ENCODE assay signal across 19 cellular contexts in genomic region chr2:128595763-128596452, GRCh38.
DNase-seq lines count a peak whose midpoint lies in the region; ATAC-seq, FAIRE-seq and TF ChIP-seq lines count a peak whose summit lies in the region.
"Had no signal": no experiment of that assay in that cellular context is flagged by ENCODE, and none has a peak within 500 bp of the region (broad histone marks: within the 10 kb centered on the region; RNA-seq: fewer than 3 reads in every experiment).

No MANE protein-coding gene starts in this region.

- H3K4ac ChIP-seq in H9 (ENCODE audit: low read depth, low read length) = no peak overlapping the region

- H3K9me3 Mint-ChIP-seq in H9 = no peaks in the 10 kb centered on the region

- H3K27me3 ChIP-seq in H9 (ENCODE audit: insufficient read depth, low read length) (no peaks in the 10 kb centered on the region), HepG2 (ENCODE audit: control insufficient read depth in 1 of 2, insufficient read depth in 2 of 2, low read length in 2 of 2) (peaks cover 6 to 38% of the 10 kb centered on the region in 2 experiments; a peak in 4 of 5 replicates)

- no peak overlapping the region for H3K18ac ChIP-seq in H9 (ENCODE audit: insufficient read length, low read depth, low read length)

- POLR2A ChIA-PET in HepG2 (lab: Yijun Ruan, JAX) = no interaction called here

- TF ChIP-seq EP300 in HepG2 (IDR thresholded peaks at IDR 0.05; ENCODE audit: low read depth in 2 of 2, low read length in 2 of 2) (no peak), HepG2 (CRISPR knock-in tag; IDR thresholded peaks at IDR 0.05; ENCODE audit: borderline replicate concordance) (no peak)

- H3K27ac ChIP-seq in H9 (ENCODE audit: insufficient read length, low read depth, low read length) = no peak overlapping the region
- H3K27ac ChIP-seq in HepG2 (ENCODE audit: extremely low read length, insufficient read depth, low read length) = no peak overlapping the region
- H3K27ac ChIP-seq: HL-60, PC-9 had no signal

- H3K4me3 Mint-ChIP-seq in H9 = no peak overlapping the region
- H3K4me3 Mint-ChIP-seq: CD4-positive, CD25-positive, alpha-beta regulatory T cell had no signal

- CTCF ChIA-PET in HepG2 (lab: Yijun Ruan, JAX; ENCODE audit: low intra/inter-chr PET ratio, low total read pairs) = no interaction called here

- H2AK5ac ChIP-seq in H9 (ENCODE audit: insufficient read length, low read length) = no peak overlapping the region

- H3K4me1 ChIP-seq in H9 (ENCODE audit: insufficient read depth, low read length) (no peaks in the 10 kb centered on the region), HepG2 (ENCODE audit: insufficient read depth, low read length) (peaks cover 28% of the 10 kb centered on the region)

- intact Hi-C loops in HepG2 (cut with micrococcal nuclease; ENCODE audit: unreplicated experiment) (no loop called here), sciatic nerve (cut with DNase I) (no loop called here)

- no peaks in the 10 kb centered on the region for H4K20me1 ChIP-seq in H9 (ENCODE audit: control insufficient read depth, insufficient read depth, insufficient read length)
- H4K20me1 ChIP-seq in HepG2 (ENCODE audit: insufficient read depth, low read length) = no peaks in the 10 kb centered on the region

- ATAC-seq in HepG2 (no peak), sciatic nerve (no peak), HG02588 (IDR thresholded peaks at IDR 0.05; ENCODE audit: unreplicated experiment) (no peak), HG03135 (IDR thresholded peaks at IDR 0.05; ENCODE audit: unreplicated experiment) (no peak), HG03025 (IDR thresholded peaks at IDR 0.05; ENCODE audit: low FRiP score, unreplicated experiment) (no peak)
- ATAC-seq: GM12878 had no signal

- no peaks in the 10 kb centered on the region for H3K36me3 Mint-ChIP-seq in H9 (ENCODE audit: insufficient read depth in 1 of 3, low read depth in 3 of 3)
- H3K36me3 Mint-ChIP-seq: CD4-positive, CD25-positive, alpha-beta regulatory T cell had no signal

- FAIRE-seq in HepG2 (lab: Jason Lieb, UNC) = no peak
- FAIRE-seq: A204.1, GM12878, GM18507 had no signal

- no peaks in the 10 kb centered on the region for H3K79me1 ChIP-seq in H9 (ENCODE audit: insufficient read depth, low read depth, low read length, poor library complexity, severe bottlenecking)

- H3K27me3 Mint-ChIP-seq in H9 (ENCODE audit: low read depth) = no peaks in the 10 kb centered on the region; the same call in 1 of the 2 replicates
- H3K27me3 Mint-ChIP-seq: CD4-positive, CD25-positive, alpha-beta regulatory T cell had no signal

- H2BK12ac ChIP-seq in H9 (ENCODE audit: insufficient read length, low read depth, low read length) = no peak overlapping the region

- no peaks in the 10 kb centered on the region for H3K79me2 ChIP-seq in H9 (ENCODE audit: insufficient read depth, low read length)
- no peaks in the 10 kb centered on the region for H3K79me2 ChIP-seq in HepG2 (ENCODE audit: insufficient read depth, low read length)

- peak; percentile 38 for DNase-seq in activated CD8-positive, alpha-beta memory T cell treated with anti-CD3 and anti-CD28 coated beads for 24 hours
- DNase-seq in activated CD8-positive, alpha-beta memory T cell treated with anti-CD3 and anti-CD28 coated beads, Interleukin-2, amount 50 U/mL, for 4 hours = no peak
- DNase-seq in H9 (peak; percentile 17), HepG2 (ENCODE audit: low spot score) (no peak), sciatic nerve (ENCODE audit: low spot score) (peak; percentile 47)
- DNase-seq: CD4-positive, CD25-positive, alpha-beta regulatory T cell; DMS79; HCEC 1CT; KBM-7; NCI-H1048; NCI-H226; PC-9 had no signal

- in situ Hi-C loops in HepG2 (cut with HindIII; ENCODE audit: extremely low pct_ligation_motif_present, low pct_unique_long_range_greater_than_20kb) = no loop called here

- TF ChIP-seq POLR2A in HepG2 (IDR thresholded peaks at IDR 0.05; ENCODE audit: insufficient read depth in 1 of 2, low read depth in 2 of 2, low read length in 2 of 2) = no peak

- TF ChIP-seq CTCF in H9 (conservative IDR thresholded peaks at IDR 0.05) = no peak
- no peak for TF ChIP-seq CTCF in HepG2 (CRISPR knock-in tag; IDR thresholded peaks at IDR 0.05)

- H3K36me3 ChIP-seq in HepG2 (replicated peaks in 1 of 2; ENCODE audit: control insufficient read depth in 1 of 2, insufficient read depth in 2 of 2, low read length in 2 of 2) = no peaks in the 10 kb centered on the region

- no peak overlapping the region; the same call in 1 of the 2 replicates for H3K14ac ChIP-seq in H9 (ENCODE audit: insufficient read depth, low read length)

- no peak overlapping the region for H3T11ph ChIP-seq in H9 (ENCODE audit: low read length)

- H3K9ac ChIP-seq in H9 (ENCODE audit: extremely low read depth, insufficient read length, low read length) (no peak overlapping the region), HepG2 (ENCODE audit: insufficient read depth, low read depth, low read length) (no peak overlapping the region)

- H3K56ac ChIP-seq in H9 (ENCODE audit: insufficient read length, low read depth, low read length) = no peak overlapping the region

- peak overlapping the region in 1 of 3 experiments; percentile 73; a peak in 1 of 6 replicates for H3K4me3 ChIP-seq in HepG2 (replicated peaks in 1 of 3; ENCODE audit: insufficient read depth in 1 of 3, low read depth in 2 of 3, low read length in 3 of 3)
- H3K4me3 ChIP-seq: GM12878, PC-9 had no signal

- H4K8ac ChIP-seq in H9 (replicated peaks; ENCODE audit: insufficient read length, low read depth, low read length) = no peak overlapping the region

- H3K9me3 ChIP-seq in H9 (ENCODE audit: control insufficient read depth, low read depth, low read length) (no peaks in the 10 kb centered on the region), HepG2 (ENCODE audit: low read length) (no peaks in the 10 kb centered on the region)

- H2AFZ ChIP-seq in H9 (ENCODE audit: low read length) (no peak overlapping the region), HepG2 (ENCODE audit: low read length) (no peak overlapping the region)
- H2AFZ ChIP-seq: PC-9 had no signal

- no TSS peak for BruUV-seq in HepG2 (replicated peaks; lab: Mats Ljungman, UMichigan)

- no peak overlapping the region for H3K4me2 ChIP-seq in H9 (ENCODE audit: insufficient read depth, insufficient read length, low read length)
- peak overlapping the region; percentile 97; the same call in 1 of the 2 replicates for H3K4me2 ChIP-seq in HepG2 (ENCODE audit: low read depth, low read length)
- H3K4me2 ChIP-seq: PC-9 had no signal

- no peak overlapping the region for H4K91ac ChIP-seq in H9 (ENCODE audit: insufficient read length, low read depth, low read length)

- H2BK120ac ChIP-seq in H9 (ENCODE audit: low read depth, low read length, poor library complexity, severe bottlenecking) = no peak overlapping the region

- H3K27ac Mint-ChIP-seq in H9 = no peak overlapping the region
- H3K27ac Mint-ChIP-seq: CD4-positive, CD25-positive, alpha-beta regulatory T cell had no signal

- H2BK20ac ChIP-seq in H9 (ENCODE audit: low read depth, low read length, poor library complexity, severe bottlenecking) = no peak overlapping the region

- H4K5ac ChIP-seq in H9 (ENCODE audit: insufficient read length, low read depth, low read length) = no peak overlapping the region

- H3K23me2 ChIP-seq in H9 (ENCODE audit: insufficient read length, low read depth, low read length, poor library complexity, severe bottlenecking) = no peaks in the 10 kb centered on the region

- no peak overlapping the region for H3K23ac ChIP-seq in H9 (ENCODE audit: insufficient read length, low read depth, low read length)

- H3K4me1 Mint-ChIP-seq in H9 = peaks cover 5 to 10% of the 10 kb centered on the region in 2 experiments
- H3K4me1 Mint-ChIP-seq: CD4-positive, CD25-positive, alpha-beta regulatory T cell had no signal

- no peak for TF ChIP-seq RAD21 in HepG2 (CRISPR knock-in tag; IDR thresholded peaks at IDR 0.05)

- no peak overlapping the region for H2BK5ac ChIP-seq in H9 (ENCODE audit: insufficient read length, low read length)

- H2BK15ac ChIP-seq in H9 (ENCODE audit: low read depth, low read length) = no peak overlapping the region

- no CpG with 5 or more reads among the region's 16 CpGs for WGBS in H9 (ENCODE audit: extremely low coverage, insufficient read length, low lambda C conversion rate)
- 44% methylated on average over 16 of the region's 16 CpGs for WGBS in HepG2 (ENCODE audit: low lambda C conversion rate)

TF ChIP-seq in HepG2, 621 proteins besides CTCF, POLR2A, EP300 and RAD21 (continues in another document):
- TF ChIP-seq TBX3 (IDR thresholded peaks at IDR 0.05; ENCODE audit: borderline replicate concordance) (no peak), CSRNP1 (CRISPR knock-in tag; IDR thresholded peaks at IDR 0.05) (no peak), ZNF891 (CRISPR knock-in tag; IDR thresholded peaks at IDR 0.05) (0 out of 2 replicates have a peak, but pooled peaks have one; percentile 10), THRA (CRISPR knock-in tag; IDR thresholded peaks at IDR 0.05; ENCODE audit: borderline replicate concordance) (peak; percentile 35; the same call in 1 of the 2 replicates), ZNF83 (CRISPR knock-in tag; IDR thresholded peaks at IDR 0.05; ENCODE audit: borderline replicate concordance) (no peak)

Comparison
In these comparisons a context has a peak if more than half of its experiments do, and no peak if none do; other contexts are left out.
1. DNase-seq: peak in activated CD8-positive, alpha-beta memory T cell treated with anti-CD3 and anti-CD28 coated beads for 24 hours (single experiment), H9 (single experiment) and sciatic nerve (single experiment); none in activated CD8-positive, alpha-beta memory T cell treated with anti-CD3 and anti-CD28 coated beads, Interleukin-2, amount 50 U/mL, for 4 hours (single experiment) and HepG2 (single experiment).